1 cellular context compared by ENCODE assay signal in the genomic region with DNA sequence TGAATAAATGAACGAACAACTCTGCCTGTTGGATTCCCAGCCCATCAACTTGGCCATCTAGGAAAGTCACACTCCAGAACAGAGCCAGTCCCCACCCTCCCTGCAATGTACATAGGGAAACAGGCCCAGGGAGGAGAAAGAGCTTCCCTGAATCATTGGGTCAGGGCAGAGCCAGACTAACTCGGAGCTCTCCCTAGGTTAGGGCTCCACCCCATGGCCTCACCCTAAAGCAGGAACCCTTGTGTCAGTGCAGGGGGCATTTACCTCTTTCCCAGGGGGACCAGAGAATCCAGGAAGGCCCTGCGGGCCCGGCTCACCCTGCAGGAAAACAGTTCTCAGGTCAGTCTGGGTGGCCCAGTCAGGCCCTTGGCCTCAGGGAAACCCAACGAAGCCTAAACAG.
TF ChIP-seq lines count a peak whose summit lies in the region.

No MANE protein-coding gene starts in this region.

TF ChIP-seq in GM23338, 12 proteins besides CTCF, POLR2A, EP300 and RAD21 (continued from another document):
- TF ChIP-seq ZNF462 (CRISPR knock-in tag; IDR thresholded peaks at IDR 0.05) (no peak), JUNB (IDR thresholded peaks at IDR 0.05; ENCODE audit: unreplicated experiment) (no peak), EZH2 (IDR thresholded peaks at IDR 0.05; ENCODE audit: low read depth, unreplicated experiment) (no peak), CREB1 (CRISPR knock-in tag; IDR thresholded peaks at IDR 0.05; ENCODE audit: low read depth) (no peak), EZH2phosphoT487 (IDR thresholded peaks at IDR 0.05; ENCODE audit: unreplicated experiment) (no peak), STAT1 (IDR thresholded peaks at IDR 0.05; ENCODE audit: unreplicated experiment) (no peak), ZNF331 (CRISPR knock-in tag; IDR thresholded peaks at IDR 0.05; ENCODE audit: low read depth) (no peak)
- TF ChIP-seq, protein P1, sequence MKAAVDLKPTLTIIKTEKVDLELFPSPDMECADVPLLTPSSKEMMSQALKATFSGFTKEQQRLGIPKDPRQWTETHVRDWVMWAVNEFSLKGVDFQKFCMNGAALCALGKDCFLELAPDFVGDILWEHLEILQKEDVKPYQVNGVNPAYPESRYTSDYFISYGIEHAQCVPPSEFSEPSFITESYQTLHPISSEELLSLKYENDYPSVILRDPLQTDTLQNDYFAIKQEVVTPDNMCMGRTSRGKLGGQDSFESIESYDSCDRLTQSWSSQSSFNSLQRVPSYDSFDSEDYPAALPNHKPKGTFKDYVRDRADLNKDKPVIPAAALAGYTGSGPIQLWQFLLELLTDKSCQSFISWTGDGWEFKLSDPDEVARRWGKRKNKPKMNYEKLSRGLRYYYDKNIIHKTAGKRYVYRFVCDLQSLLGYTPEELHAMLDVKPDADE (IDR thresholded peaks at IDR 0.05): no peak
